In genomic region chr9:112439171-112439570, GRCh38 we compare ENCODE assay signal across 13 cellular contexts.
"Had no signal": no experiment of that assay in that cellular context is flagged by ENCODE, and none has a peak within 500 bp of the region (broad histone marks: within the 10 kb centered on the region; RNA-seq: fewer than 3 reads in every experiment).

No MANE protein-coding gene starts in this region.

- DNase-seq: activated CD4-positive, alpha-beta T cell treated with anti-CD3 and anti-CD28 coated beads for 36 hours; activated CD8-positive, alpha-beta memory T cell treated with anti-CD3 and anti-CD28 coated beads, Interleukin-2, amount 50 U/mL, for 4 hours; activated CD8-positive, alpha-beta T cell treated with anti-CD3 and anti-CD28 coated beads for 36 hours; activated naive CD4-positive, alpha-beta T cell treated with anti-CD3 and anti-CD28 coated beads for 36 hours; dorsolateral prefrontal cortex; left cardiac atrium; midbrain; naive B cell; retina; stimulated activated CD4-positive, alpha-beta T cell treated with anti-CD3 and anti-CD28 coated beads, Interleukin-15, amount 100 ng/mL, for 24 hours; stimulated activated CD4-positive, alpha-beta T cell treated with anti-CD3 and anti-CD28 coated beads, Interleukin-4, amount 100 ng/mL, for 24 hours; stimulated activated naive CD8-positive, alpha-beta T cell treated with anti-CD3 and anti-CD28 coated beads, Interleukin-15, amount 100 ng/mL, for 72 hours; WERI-Rb-1 had no signal
